Comparison of ENCODE assay signal across 1 cellular context in the genomic region with DNA sequence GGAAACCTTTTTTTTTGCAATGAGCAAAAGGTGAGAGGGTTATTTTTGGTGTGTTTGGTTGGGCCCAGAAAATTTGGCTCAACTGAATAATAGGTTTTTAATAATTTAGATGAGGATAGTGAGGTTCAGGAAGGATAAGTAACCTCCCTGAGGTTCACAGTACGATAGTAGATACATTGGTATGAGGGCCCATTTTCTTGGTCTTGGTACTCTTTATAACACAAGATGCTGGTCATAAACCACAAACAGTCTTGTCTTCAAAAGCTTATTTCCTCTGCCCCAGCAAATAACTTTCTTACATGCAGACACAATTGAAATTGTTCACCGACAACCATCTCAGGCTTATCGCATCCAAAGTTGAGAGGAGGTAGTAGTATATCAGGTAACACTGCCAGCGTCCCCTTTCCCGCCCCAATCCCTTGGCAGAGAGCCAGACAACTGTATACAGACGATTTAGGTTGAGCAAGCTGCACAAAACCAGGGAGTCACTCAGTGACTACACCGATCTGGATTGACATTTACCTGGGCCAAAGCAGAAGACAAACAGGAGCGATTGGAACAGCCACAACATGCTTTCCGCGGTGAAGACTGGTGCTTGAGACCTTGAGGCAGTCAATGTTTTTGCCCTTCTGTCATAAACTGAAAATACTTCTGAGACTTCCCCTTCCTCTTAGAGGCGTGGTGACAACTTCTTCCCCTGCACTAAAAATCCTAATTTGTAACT.
TF ChIP-seq lines count a peak whose summit lies in the region.

A gene (minus strand): TSS at position 634 of the 724 bp plus-strand sequence. CDS start 63 bp downstream, at position 571.

TF ChIP-seq in K562, 482 proteins besides CTCF, POLR2A, EP300 and RAD21 (continued from another document and continues in another):
- TF ChIP-seq, protein P1, sequence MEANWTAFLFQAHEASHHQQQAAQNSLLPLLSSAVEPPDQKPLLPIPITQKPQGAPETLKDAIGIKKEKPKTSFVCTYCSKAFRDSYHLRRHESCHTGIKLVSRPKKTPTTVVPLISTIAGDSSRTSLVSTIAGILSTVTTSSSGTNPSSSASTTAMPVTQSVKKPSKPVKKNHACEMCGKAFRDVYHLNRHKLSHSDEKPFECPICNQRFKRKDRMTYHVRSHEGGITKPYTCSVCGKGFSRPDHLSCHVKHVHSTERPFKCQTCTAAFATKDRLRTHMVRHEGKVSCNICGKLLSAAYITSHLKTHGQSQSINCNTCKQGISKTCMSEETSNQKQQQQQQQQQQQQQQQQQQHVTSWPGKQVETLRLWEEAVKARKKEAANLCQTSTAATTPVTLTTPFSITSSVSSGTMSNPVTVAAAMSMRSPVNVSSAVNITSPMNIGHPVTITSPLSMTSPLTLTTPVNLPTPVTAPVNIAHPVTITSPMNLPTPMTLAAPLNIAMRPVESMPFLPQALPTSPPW (CRISPR knock-in tag; IDR thresholded peaks at IDR 0.05) = no peak
- TF ChIP-seq TSC22D4 (tag; IDR thresholded peaks at IDR 0.05) (no peak), MYC (IDR thresholded peaks at IDR 0.05; ENCODE audit: low read depth, low read length) (no peak), MYC (CRISPR knock-in tag; IDR thresholded peaks at IDR 0.05; ENCODE audit: borderline replicate concordance, low read depth) (no peak), NBN (IDR thresholded peaks at IDR 0.05; ENCODE audit: low read depth) (no peak), ZBED1 (IDR thresholded peaks at IDR 0.05) (no peak), ZNF764 (CRISPR knock-in tag; IDR thresholded peaks at IDR 0.05; ENCODE audit: low read depth) (no peak), SAP30 (IDR thresholded peaks at IDR 0.05; ENCODE audit: borderline replicate concordance, insufficient read depth, low read depth, low read length, poor library complexity, severe bottlenecking) (no peak), STAT5A (IDR thresholded peaks at IDR 0.05; ENCODE audit: borderline replicate concordance, low read length) (no peak), SRF (CRISPR knock-in tag; IDR thresholded peaks at IDR 0.05) (no peak), ZNF77 (CRISPR knock-in tag; IDR thresholded peaks at IDR 0.05) (no peak), SP1 (CRISPR knock-in tag; IDR thresholded peaks at IDR 0.05) (no peak), U2AF1 (optimal IDR thresholded peaks at IDR 0.05; ENCODE audit: low read depth, low read length) (no peak), ZNF239 (CRISPR knock-in tag; IDR thresholded peaks at IDR 0.05) (no peak), RB1 (IDR thresholded peaks at IDR 0.05; ENCODE audit: low read depth) (peak; percentile 44; the same call in 1 of the 2 replicates), NFIX (CRISPR knock-in tag; IDR thresholded peaks at IDR 0.05; ENCODE audit: low read depth) (peak; percentile 71), HDGF (IDR thresholded peaks at IDR 0.05) (no peak), GATAD2A (IDR thresholded peaks at IDR 0.05) (no peak), IFI16 (CRISPR knock-in tag; IDR thresholded peaks at IDR 0.05) (no peak), CHD4 (IDR thresholded peaks at IDR 0.05; ENCODE audit: insufficient read depth, insufficient replicate concordance, low read depth, low read length, poor library complexity, severe bottlenecking) (no peak), ILK (tag; IDR thresholded peaks at IDR 0.05; ENCODE audit: borderline replicate concordance, low read depth) (no peak), CBFA2T3 (IDR thresholded peaks at IDR 0.05) (peak; percentile 45; the same call in 1 of the 2 replicates), DIDO1 (tag; IDR thresholded peaks at IDR 0.05; ENCODE audit: low read depth) (no peak), PPARD (CRISPR knock-in tag; IDR thresholded peaks at IDR 0.05) (no peak), ZNF431 (CRISPR knock-in tag; IDR thresholded peaks at IDR 0.05) (no peak), JUNB (CRISPR knock-in tag; conservative IDR thresholded peaks at IDR 0.05) (no peak), ZNF197 (CRISPR knock-in tag; IDR thresholded peaks at IDR 0.05; ENCODE audit: low read depth) (0 out of 2 replicates have a peak, but pooled peaks have one; percentile 27), NONO (IDR thresholded peaks at IDR 0.05; ENCODE audit: low read depth in 2 of 2, low read length in 1 of 2) (no peak), SMARCB1 (IDR thresholded peaks at IDR 0.05; ENCODE audit: insufficient read length, low read depth) (no peak), ZNF830 (CRISPR knock-in tag; IDR thresholded peaks at IDR 0.05) (no peak), CEBPB (tag; IDR thresholded peaks at IDR 0.05) (no peak), CHCHD3 (CRISPR knock-in tag; IDR thresholded peaks at IDR 0.05) (no peak), ZNF232 (CRISPR knock-in tag; IDR thresholded peaks at IDR 0.05) (no peak), ZNF282 (CRISPR knock-in tag; IDR thresholded peaks at IDR 0.05) (no peak), ELF2 (CRISPR knock-in tag; IDR thresholded peaks at IDR 0.05) (no peak), MEF2A (IDR thresholded peaks at IDR 0.05; ENCODE audit: control insufficient read depth, low read depth, low read length) (no peak), SETDB1 (IDR thresholded peaks at IDR 0.05; ENCODE audit: low read length) (no peak), ZNF551 (CRISPR knock-in tag; IDR thresholded peaks at IDR 0.05) (no peak), TEAD4 (IDR thresholded peaks at IDR 0.05; ENCODE audit: low read length) (peak; percentile 54), TEAD4 (CRISPR knock-in tag; IDR thresholded peaks at IDR 0.05; ENCODE audit: borderline replicate concordance) (no peak), NR2F6 (CRISPR knock-in tag; IDR thresholded peaks at IDR 0.05) (no peak), ZNF778 (CRISPR knock-in tag; IDR thresholded peaks at IDR 0.05) (no peak), NCOA6 (IDR thresholded peaks at IDR 0.05) (no peak), POU5F1 (IDR thresholded peaks at IDR 0.05; ENCODE audit: borderline replicate concordance, low read depth, low read length, partially characterized antibody) (no peak), TRIM24 (IDR thresholded peaks at IDR 0.05) (peak in 1 of 2 experiments; percentile 39; a peak in 1 of 4 replicates), HMG20B (CRISPR knock-in tag; IDR thresholded peaks at IDR 0.05) (no peak), HIVEP1 (CRISPR knock-in tag; IDR thresholded peaks at IDR 0.05) (no peak), HDAC6 (IDR thresholded peaks at IDR 0.05; ENCODE audit: low read depth, low read length) (no peak), SMARCA5 (IDR thresholded peaks at IDR 0.05) (peak; percentile 47; the same call in 1 of the 2 replicates), ZEB2 (IDR thresholded peaks at IDR 0.05) (peak; percentile 57), RFX7 (CRISPR knock-in tag; IDR thresholded peaks at IDR 0.05) (no peak), PHB (CRISPR knock-in tag; IDR thresholded peaks at IDR 0.05) (no peak)
- TF ChIP-seq, protein P2, sequence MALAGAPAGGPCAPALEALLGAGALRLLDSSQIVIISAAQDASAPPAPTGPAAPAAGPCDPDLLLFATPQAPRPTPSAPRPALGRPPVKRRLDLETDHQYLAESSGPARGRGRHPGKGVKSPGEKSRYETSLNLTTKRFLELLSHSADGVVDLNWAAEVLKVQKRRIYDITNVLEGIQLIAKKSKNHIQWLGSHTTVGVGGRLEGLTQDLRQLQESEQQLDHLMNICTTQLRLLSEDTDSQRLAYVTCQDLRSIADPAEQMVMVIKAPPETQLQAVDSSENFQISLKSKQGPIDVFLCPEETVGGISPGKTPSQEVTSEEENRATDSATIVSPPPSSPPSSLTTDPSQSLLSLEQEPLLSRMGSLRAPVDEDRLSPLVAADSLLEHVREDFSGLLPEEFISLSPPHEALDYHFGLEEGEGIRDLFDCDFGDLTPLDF (CRISPR knock-in tag; IDR thresholded peaks at IDR 0.05) = no peak
- TF ChIP-seq, protein P3, sequence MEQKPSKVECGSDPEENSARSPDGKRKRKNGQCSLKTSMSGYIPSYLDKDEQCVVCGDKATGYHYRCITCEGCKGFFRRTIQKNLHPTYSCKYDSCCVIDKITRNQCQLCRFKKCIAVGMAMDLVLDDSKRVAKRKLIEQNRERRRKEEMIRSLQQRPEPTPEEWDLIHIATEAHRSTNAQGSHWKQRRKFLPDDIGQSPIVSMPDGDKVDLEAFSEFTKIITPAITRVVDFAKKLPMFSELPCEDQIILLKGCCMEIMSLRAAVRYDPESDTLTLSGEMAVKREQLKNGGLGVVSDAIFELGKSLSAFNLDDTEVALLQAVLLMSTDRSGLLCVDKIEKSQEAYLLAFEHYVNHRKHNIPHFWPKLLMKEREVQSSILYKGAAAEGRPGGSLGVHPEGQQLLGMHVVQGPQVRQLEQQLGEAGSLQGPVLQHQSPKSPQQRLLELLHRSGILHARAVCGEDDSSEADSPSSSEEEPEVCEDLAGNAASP (IDR thresholded peaks at IDR 0.05) = no peak
- TF ChIP-seq, protein P4, sequence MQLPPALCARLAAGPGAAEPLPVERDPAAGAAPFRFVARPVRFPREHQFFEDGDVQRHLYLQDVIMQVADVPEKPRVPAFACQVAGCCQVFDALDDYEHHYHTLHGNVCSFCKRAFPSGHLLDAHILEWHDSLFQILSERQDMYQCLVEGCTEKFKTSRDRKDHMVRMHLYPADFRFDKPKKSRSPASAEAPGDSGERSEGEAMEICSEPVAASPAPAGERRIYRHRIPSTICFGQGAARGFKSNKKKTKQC (CRISPR knock-in tag; IDR thresholded peaks at IDR 0.05) = no peak
- TF ChIP-seq, protein P5, sequence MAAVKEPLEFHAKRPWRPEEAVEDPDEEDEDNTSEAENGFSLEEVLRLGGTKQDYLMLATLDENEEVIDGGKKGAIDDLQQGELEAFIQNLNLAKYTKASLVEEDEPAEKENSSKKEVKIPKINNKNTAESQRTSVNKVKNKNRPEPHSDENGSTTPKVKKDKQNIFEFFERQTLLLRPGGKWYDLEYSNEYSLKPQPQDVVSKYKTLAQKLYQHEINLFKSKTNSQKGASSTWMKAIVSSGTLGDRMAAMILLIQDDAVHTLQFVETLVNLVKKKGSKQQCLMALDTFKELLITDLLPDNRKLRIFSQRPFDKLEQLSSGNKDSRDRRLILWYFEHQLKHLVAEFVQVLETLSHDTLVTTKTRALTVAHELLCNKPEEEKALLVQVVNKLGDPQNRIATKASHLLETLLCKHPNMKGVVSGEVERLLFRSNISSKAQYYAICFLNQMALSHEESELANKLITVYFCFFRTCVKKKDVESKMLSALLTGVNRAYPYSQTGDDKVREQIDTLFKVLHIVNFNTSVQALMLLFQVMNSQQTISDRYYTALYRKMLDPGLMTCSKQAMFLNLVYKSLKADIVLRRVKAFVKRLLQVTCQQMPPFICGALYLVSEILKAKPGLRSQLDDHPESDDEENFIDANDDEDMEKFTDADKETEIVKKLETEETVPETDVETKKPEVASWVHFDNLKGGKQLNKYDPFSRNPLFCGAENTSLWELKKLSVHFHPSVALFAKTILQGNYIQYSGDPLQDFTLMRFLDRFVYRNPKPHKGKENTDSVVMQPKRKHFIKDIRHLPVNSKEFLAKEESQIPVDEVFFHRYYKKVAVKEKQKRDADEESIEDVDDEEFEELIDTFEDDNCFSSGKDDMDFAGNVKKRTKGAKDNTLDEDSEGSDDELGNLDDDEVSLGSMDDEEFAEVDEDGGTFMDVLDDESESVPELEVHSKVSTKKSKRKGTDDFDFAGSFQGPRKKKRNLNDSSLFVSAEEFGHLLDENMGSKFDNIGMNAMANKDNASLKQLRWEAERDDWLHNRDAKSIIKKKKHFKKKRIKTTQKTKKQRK (IDR thresholded peaks at IDR 0.05; ENCODE audit: borderline replicate concordance, low read depth, low read length) = no peak
- TF ChIP-seq, protein P6, sequence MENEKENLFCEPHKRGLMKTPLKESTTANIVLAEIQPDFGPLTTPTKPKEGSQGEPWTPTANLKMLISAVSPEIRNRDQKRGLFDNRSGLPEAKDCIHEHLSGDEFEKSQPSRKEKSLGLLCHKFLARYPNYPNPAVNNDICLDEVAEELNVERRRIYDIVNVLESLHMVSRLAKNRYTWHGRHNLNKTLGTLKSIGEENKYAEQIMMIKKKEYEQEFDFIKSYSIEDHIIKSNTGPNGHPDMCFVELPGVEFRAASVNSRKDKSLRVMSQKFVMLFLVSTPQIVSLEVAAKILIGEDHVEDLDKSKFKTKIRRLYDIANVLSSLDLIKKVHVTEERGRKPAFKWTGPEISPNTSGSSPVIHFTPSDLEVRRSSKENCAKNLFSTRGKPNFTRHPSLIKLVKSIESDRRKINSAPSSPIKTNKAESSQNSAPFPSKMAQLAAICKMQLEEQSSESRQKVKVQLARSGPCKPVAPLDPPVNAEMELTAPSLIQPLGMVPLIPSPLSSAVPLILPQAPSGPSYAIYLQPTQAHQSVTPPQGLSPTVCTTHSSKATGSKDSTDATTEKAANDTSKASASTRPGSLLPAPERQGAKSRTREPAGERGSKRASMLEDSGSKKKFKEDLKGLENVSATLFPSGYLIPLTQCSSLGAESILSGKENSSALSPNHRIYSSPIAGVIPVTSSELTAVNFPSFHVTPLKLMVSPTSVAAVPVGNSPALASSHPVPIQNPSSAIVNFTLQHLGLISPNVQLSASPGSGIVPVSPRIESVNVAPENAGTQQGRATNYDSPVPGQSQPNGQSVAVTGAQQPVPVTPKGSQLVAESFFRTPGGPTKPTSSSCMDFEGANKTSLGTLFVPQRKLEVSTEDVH (IDR thresholded peaks at IDR 0.05; ENCODE audit: low read depth, partially characterized antibody) = no peak
- TF ChIP-seq, protein P7, sequence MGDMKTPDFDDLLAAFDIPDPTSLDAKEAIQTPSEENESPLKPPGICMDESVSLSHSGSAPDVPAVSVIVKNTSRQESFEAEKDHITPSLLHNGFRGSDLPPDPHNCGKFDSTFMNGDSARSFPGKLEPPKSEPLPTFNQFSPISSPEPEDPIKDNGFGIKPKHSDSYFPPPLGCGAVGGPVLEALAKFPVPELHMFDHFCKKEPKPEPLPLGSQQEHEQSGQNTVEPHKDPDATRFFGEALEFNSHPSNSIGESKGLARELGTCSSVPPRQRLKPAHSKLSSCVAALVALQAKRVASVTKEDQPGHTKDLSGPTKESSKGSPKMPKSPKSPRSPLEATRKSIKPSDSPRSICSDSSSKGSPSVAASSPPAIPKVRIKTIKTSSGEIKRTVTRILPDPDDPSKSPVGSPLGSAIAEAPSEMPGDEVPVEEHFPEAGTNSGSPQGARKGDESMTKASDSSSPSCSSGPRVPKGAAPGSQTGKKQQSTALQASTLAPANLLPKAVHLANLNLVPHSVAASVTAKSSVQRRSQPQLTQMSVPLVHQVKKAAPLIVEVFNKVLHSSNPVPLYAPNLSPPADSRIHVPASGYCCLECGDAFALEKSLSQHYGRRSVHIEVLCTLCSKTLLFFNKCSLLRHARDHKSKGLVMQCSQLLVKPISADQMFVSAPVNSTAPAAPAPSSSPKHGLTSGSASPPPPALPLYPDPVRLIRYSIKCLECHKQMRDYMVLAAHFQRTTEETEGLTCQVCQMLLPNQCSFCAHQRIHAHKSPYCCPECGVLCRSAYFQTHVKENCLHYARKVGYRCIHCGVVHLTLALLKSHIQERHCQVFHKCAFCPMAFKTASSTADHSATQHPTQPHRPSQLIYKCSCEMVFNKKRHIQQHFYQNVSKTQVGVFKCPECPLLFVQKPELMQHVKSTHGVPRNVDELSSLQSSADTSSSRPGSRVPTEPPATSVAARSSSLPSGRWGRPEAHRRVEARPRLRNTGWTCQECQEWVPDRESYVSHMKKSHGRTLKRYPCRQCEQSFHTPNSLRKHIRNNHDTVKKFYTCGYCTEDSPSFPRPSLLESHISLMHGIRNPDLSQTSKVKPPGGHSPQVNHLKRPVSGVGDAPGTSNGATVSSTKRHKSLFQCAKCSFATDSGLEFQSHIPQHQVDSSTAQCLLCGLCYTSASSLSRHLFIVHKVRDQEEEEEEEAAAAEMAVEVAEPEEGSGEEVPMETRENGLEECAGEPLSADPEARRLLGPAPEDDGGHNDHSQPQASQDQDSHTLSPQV (IDR thresholded peaks at IDR 0.05) = peak; percentile 42
